Comparison of ENCODE assay signal across 25 cellular contexts in genomic region chr2:12069139-12069538, GRCh38.
A peak's percentile ranks its signal among the peaks of the same experiment; 100 is the strongest.
DNase-seq lines count a peak whose midpoint lies in the region; ATAC-seq, FAIRE-seq and TF ChIP-seq lines count a peak whose summit lies in the region.
"Had no signal": no experiment of that assay in that cellular context is flagged by ENCODE, and none has a peak within 500 bp of the region (broad histone marks: within the 10 kb centered on the region; RNA-seq: fewer than 3 reads in every experiment).

No MANE protein-coding gene starts in this region.

- no peak for TF ChIP-seq EP300 in SK-N-SH (IDR thresholded peaks at IDR 0.05; ENCODE audit: borderline replicate concordance in 1 of 2, low read depth in 1 of 2, low read length in 1 of 2)
- TF ChIP-seq EP300 in A549 (IDR thresholded peaks at IDR 0.05) = no peak
- no peak for TF ChIP-seq EP300 in K562 (IDR thresholded peaks at IDR 0.05; ENCODE audit: low read length)

- FAIRE-seq in A549 (lab: Jason Lieb, UNC) (no peak), K562 (lab: Jason Lieb, UNC) (no peak)
- FAIRE-seq: GM12878, GM12892, GM18507 had no signal

- ATAC-seq in SK-N-SH treated with all-trans-retinoic acid at 6 μM for 48 hours (no peak), A549 (no peak), K562 (no peak), psoas muscle (no peak)
- ATAC-seq: GM12878 had no signal

- H3K4me3 ChIP-seq in SK-N-SH (ENCODE audit: low read depth in 2 of 2, low read length in 1 of 2) (no peak overlapping the region), A549 (no peak overlapping the region), Loucy (ENCODE audit: low read length, poor library complexity, severe bottlenecking) (no peak overlapping the region), K562 (no peak overlapping the region), psoas muscle (no peak overlapping the region)
- H3K4me3 ChIP-seq: BLaER1, GM12878 had no signal

- 82% methylated on average over 2 of the region's 2 CpGs for WGBS in SK-N-SH (ENCODE audit: low lambda C conversion rate)
- WGBS in A549 (ENCODE audit: missing lambda C conversion rate) = 0% methylated on average over 2 of the region's 2 CpGs
- 7% methylated on average over 2 of the region's 2 CpGs for WGBS in K562 (ENCODE audit: insufficient coverage, low coverage, missing lambda C conversion rate)
- WGBS in psoas muscle, 3 donors = 71 to 74% (median 73%) methylated on average over 2 of the region's 2 CpGs

- in situ Hi-C loops in K562 (cut with MboI) = no loop called here

- H3F3A ChIP-seq in SK-N-SH (replicated peaks; ENCODE audit: insufficient read depth) (peaks cover 17% of the 10 kb centered on the region), Loucy (ENCODE audit: low read depth) (peaks cover 6% of the 10 kb centered on the region; the same call in 1 of the 2 replicates)

- TF ChIP-seq RAD21 in SK-N-SH (IDR thresholded peaks at IDR 0.05; ENCODE audit: low read length) (no peak), A549 (conservative IDR thresholded peaks at IDR 0.05 in 1 of 2, IDR thresholded peaks at IDR 0.05 in 1 of 2) (no peak), K562 (CRISPR knock-in tag; conservative IDR thresholded peaks at IDR 0.05 in 1 of 2, IDR thresholded peaks at IDR 0.05 in 1 of 2) (no peak)

- H3K4me2 ChIP-seq in SK-N-SH (no peak overlapping the region), A549 (no peak overlapping the region), Loucy (ENCODE audit: low read depth, low read length, poor library complexity, severe bottlenecking) (peak overlapping the region; percentile 63), K562 (ENCODE audit: insufficient read depth, low read length) (no peak overlapping the region)

- TF ChIP-seq CTCF in SK-N-SH (IDR thresholded peaks at IDR 0.05) (no peak), A549 (IDR thresholded peaks at IDR 0.05) (no peak), Loucy (conservative IDR thresholded peaks at IDR 0.05; ENCODE audit: low read length) (no peak), K562 (IDR thresholded peaks at IDR 0.05 in 2 of 3, conservative IDR thresholded peaks at IDR 0.05 in 1 of 3; ENCODE audit: insufficient read depth in 2 of 3, low read depth in 1 of 3, low read length in 3 of 3) (no peak), psoas muscle (IDR thresholded peaks at IDR 0.05) (no peak)

- H3K27me3 ChIP-seq in SK-N-SH (ENCODE audit: insufficient read depth) = no peaks in the 10 kb centered on the region
- H3K27me3 ChIP-seq in Loucy (ENCODE audit: insufficient read depth, low read length, poor library complexity, severe bottlenecking) = no peaks in the 10 kb centered on the region
- no peaks in the 10 kb centered on the region for H3K27me3 ChIP-seq in K562 (ENCODE audit: control insufficient read depth in 2 of 2, insufficient read depth in 2 of 2, low read length in 2 of 2)
- H3K27me3 ChIP-seq in psoas muscle (ENCODE audit: insufficient read depth in 3 of 3, low read length in 2 of 3) = no peaks in the 10 kb centered on the region
- H3K27me3 ChIP-seq: BE2C, BLaER1 had no signal

- intact Hi-C loops in K562 (cut with micrococcal nuclease) = no loop called here
- intact Hi-C loops in head of caudate nucleus (cut with DNase I) = no loop called here
- intact Hi-C loops in psoas muscle (cut with DNase I) = no loop called here

- no peak for TF ChIP-seq POLR2A in A549 (IDR thresholded peaks at IDR 0.05; ENCODE audit: low read length)
- no peak for TF ChIP-seq POLR2A in K562 (conservative IDR thresholded peaks at IDR 0.05)

- no peaks in the 10 kb centered on the region for H4K20me1 ChIP-seq in SK-N-SH (ENCODE audit: insufficient read depth)
- H4K20me1 ChIP-seq in Loucy (ENCODE audit: insufficient read depth, low read length, poor library complexity, severe bottlenecking) = no peaks in the 10 kb centered on the region
- H4K20me1 ChIP-seq in K562 (replicated peaks; ENCODE audit: control insufficient read depth, insufficient read depth, low read length) = no peaks in the 10 kb centered on the region
- H4K20me1 ChIP-seq: BLaER1 had no signal

- no peaks in the 10 kb centered on the region for H3K9me2 ChIP-seq in SK-N-SH
- no peaks in the 10 kb centered on the region for H3K9me2 ChIP-seq in Loucy (replicated peaks; ENCODE audit: low read depth, low read length)

- CTCF ChIA-PET in SK-N-SH (lab: Yijun Ruan, JAX) = no interaction called here
- CTCF ChIA-PET in A549 (lab: Yijun Ruan, JAX) = no interaction called here
- CTCF ChIA-PET in K562 (lab: Yijun Ruan, JAX; ENCODE audit: low intra/inter-chr PET ratio) = no interaction called here

- no peak for DNase-seq in SK-N-SH
- no peak for DNase-seq in A549 (ENCODE audit: low read depth in 1 of 2, low spot score in 1 of 2)
- DNase-seq in K562 (ENCODE audit: extremely low read depth in 1 of 4, low spot score in 3 of 4) = no peak
- no peak for DNase-seq in head of caudate nucleus
- DNase-seq in psoas muscle = no peak
- DNase-seq: ACHN; BE2C; C1 segment of cervical spinal cord; CD4-positive, alpha-beta memory T cell; CD4-positive, CD25-positive, alpha-beta regulatory T cell; CD8-positive, alpha-beta memory T cell; COR-L47; DMS 273 treated with DMSO at 0.1 percent for 48 hours; DMS53; DMS79; DND-41; EL; GDM1 had no signal

- BruUV-seq in K562 (replicated peaks; lab: Mats Ljungman, UMichigan) = no TSS peak

- H3K27ac ChIP-seq in SK-N-SH (ENCODE audit: low read depth in 2 of 2, low read length in 1 of 2) = peak overlapping the region in 1 of 2 experiments; percentile 87; a peak in 1 of 4 replicates
- H3K27ac ChIP-seq in A549 = no peak overlapping the region
- no peak overlapping the region for H3K27ac ChIP-seq in K562 (ENCODE audit: extremely low read depth, low read depth, low read length)
- H3K27ac ChIP-seq in psoas muscle = no peak overlapping the region
- H3K27ac ChIP-seq: 22Rv1, BLaER1 had no signal

- H3K79me2 ChIP-seq in SK-N-SH (ENCODE audit: insufficient read depth) (no peaks in the 10 kb centered on the region), Loucy (ENCODE audit: insufficient read depth, low read length) (no peaks in the 10 kb centered on the region), K562 (ENCODE audit: control insufficient read depth, insufficient read depth, low read length) (no peaks in the 10 kb centered on the region)

- POLR2A ChIA-PET in SK-N-SH (lab: Yijun Ruan, JAX) (no interaction called here), A549 (lab: Yijun Ruan, JAX) (no interaction called here), K562 (lab: Yijun Ruan, JAX) (no interaction called here)

- H3K4me1 ChIP-seq in SK-N-SH (ENCODE audit: control insufficient read depth in 1 of 2, insufficient read depth in 2 of 2, low read depth in 1 of 2, low read length in 1 of 2) (peaks cover 6 to 26% of the 10 kb centered on the region in 2 experiments), A549 (no peaks in the 10 kb centered on the region), Loucy (ENCODE audit: insufficient read depth, low read length, poor library complexity, severe bottlenecking) (peaks cover 56% of the 10 kb centered on the region), K562 (replicated peaks in 1 of 2; ENCODE audit: control insufficient read depth in 2 of 2, insufficient read depth in 2 of 2, low read length in 2 of 2) (peaks cover under 1 to 9% of the 10 kb centered on the region in 2 experiments; a peak in 4 of 5 replicates), psoas muscle (no peaks in the 10 kb centered on the region)

- H3K9me3 ChIP-seq in SK-N-SH = no peaks in the 10 kb centered on the region
- no peaks in the 10 kb centered on the region for H3K9me3 ChIP-seq in A549
- H3K9me3 ChIP-seq in Loucy (ENCODE audit: insufficient read depth, low read depth, low read length) = no peaks in the 10 kb centered on the region
- H3K9me3 ChIP-seq in K562 (replicated peaks; ENCODE audit: control insufficient read depth, insufficient read depth, low read depth, low read length) = no peaks in the 10 kb centered on the region
- no peaks in the 10 kb centered on the region for H3K9me3 ChIP-seq in psoas muscle
- H3K9me3 ChIP-seq: BE2C had no signal

- H3K9ac ChIP-seq in SK-N-SH (no peak overlapping the region), Loucy (ENCODE audit: low read depth, low read length, poor library complexity, severe bottlenecking) (peak overlapping the region; percentile 31), K562 (ENCODE audit: insufficient read depth in 1 of 2, low read depth in 2 of 2, low read length in 2 of 2) (no peak overlapping the region)
- H3K9ac ChIP-seq: BLaER1 had no signal

- no peaks in the 10 kb centered on the region for H3K9me1 ChIP-seq in K562 (ENCODE audit: control insufficient read depth, insufficient read depth, low read length)

- H2AFZ ChIP-seq in SK-N-SH (ENCODE audit: low read depth) (peak overlapping the region; percentile 7; the same call in 1 of the 2 replicates), Loucy (ENCODE audit: low read length) (0 out of 2 replicates have a peak overlapping the region, but pooled peaks have one; percentile 10), K562 (ENCODE audit: low read depth, low read length) (no peak overlapping the region)

- no peaks in the 10 kb centered on the region for H3K36me3 ChIP-seq in SK-N-SH (replicated peaks in 1 of 2; ENCODE audit: control insufficient read depth in 1 of 2, insufficient read depth in 2 of 2, low read length in 1 of 2)
- H3K36me3 ChIP-seq in Loucy (ENCODE audit: insufficient read depth, low read length) = no peaks in the 10 kb centered on the region
- H3K36me3 ChIP-seq in K562 (ENCODE audit: control insufficient read depth, insufficient read depth, low read length) = no peaks in the 10 kb centered on the region
- no peaks in the 10 kb centered on the region for H3K36me3 ChIP-seq in psoas muscle (ENCODE audit: insufficient read depth in 1 of 2, low read depth in 1 of 2)
- H3K36me3 ChIP-seq: BE2C, BLaER1 had no signal

TF ChIP-seq in SK-N-SH, 30 proteins besides CTCF, POLR2A, EP300 and RAD21 (continues in another document):
- TF ChIP-seq CHD2 (IDR thresholded peaks at IDR 0.05; ENCODE audit: low read length, partially characterized antibody) (no peak), RFX5 (IDR thresholded peaks at IDR 0.05; ENCODE audit: low read length) (no peak)

TF ChIP-seq in A549, 52 proteins besides CTCF, POLR2A, EP300 and RAD21 (continues in another document):
- no peak for TF ChIP-seq JUNB (IDR thresholded peaks at IDR 0.05)
- peak; percentile 80 for TF ChIP-seq MAFK (IDR thresholded peaks at IDR 0.05; ENCODE audit: partially characterized antibody)
- TF ChIP-seq FOSB (CRISPR knock-in tag; IDR thresholded peaks at IDR 0.05) = no peak

TF ChIP-seq in K562, 482 proteins besides CTCF, POLR2A, EP300 and RAD21 (continues in another document):
- TF ChIP-seq WHSC1 (IDR thresholded peaks at IDR 0.05; ENCODE audit: low read length) (no peak), EP400 (IDR thresholded peaks at IDR 0.05) (no peak), ZNF146 (CRISPR knock-in tag; IDR thresholded peaks at IDR 0.05; ENCODE audit: unreplicated experiment) (no peak), ZBTB12 (CRISPR knock-in tag; IDR thresholded peaks at IDR 0.05) (no peak)
